8 cellular contexts compared by ENCODE assay signal in genomic region chr7:25862254-25862992, GRCh38.
DNase-seq lines count a peak whose midpoint lies in the region; ATAC-seq and FAIRE-seq lines count a peak whose summit lies in the region.

No MANE protein-coding gene starts in this region.

- peaks cover 35 to 64% of the 10 kb centered on the region in 2 experiments for H3K9me3 ChIP-seq in CD4-positive, CD25-positive, alpha-beta regulatory T cell (ENCODE audit: control insufficient read depth in 2 of 2, low read length in 2 of 2)

- no peaks in the 10 kb centered on the region for H3K36me3 Mint-ChIP-seq in CD4-positive, CD25-positive, alpha-beta regulatory T cell
- H3K36me3 Mint-ChIP-seq in memory B cell, result peaks cover 1% of the 10 kb centered on the region

- H3K36me3 ChIP-seq in CD4-positive, CD25-positive, alpha-beta regulatory T cell (ENCODE audit: control insufficient read depth, insufficient read depth, low read length), result no peaks in the 10 kb centered on the region

- H3K27ac Mint-ChIP-seq in CD4-positive, CD25-positive, alpha-beta regulatory T cell, result peak overlapping the region in 2 of 3 donors; percentile 40 to 88
- peak overlapping the region; percentile 81 for H3K27ac Mint-ChIP-seq in memory B cell

- peaks cover 85% of the 10 kb centered on the region for H3K27me3 ChIP-seq in CD4-positive, CD25-positive, alpha-beta regulatory T cell (ENCODE audit: control insufficient read depth, insufficient read depth, low read length)

- DNase-seq in CD4-positive, CD25-positive, alpha-beta regulatory T cell, result peak; percentile 64 to 97 (median 75)
- peak; percentile 100 for DNase-seq in NCI-H446 treated with DMSO at 0.1 percent for 48 hours (lab: John Stamatoyannopoulos, UW)
- peak; percentile 26 for DNase-seq in activated CD4-positive, alpha-beta T cell treated with anti-CD3 and anti-CD28 coated beads for 1 hour
- DNase-seq in memory B cell (ENCODE audit: low spot score in 2 of 2), result no peak
- DNase-seq in stimulated activated CD8-positive, alpha-beta memory T cell treated with anti-CD3 and anti-CD28 coated beads, Interleukin-4, amount 100 ng/mL, for 24 hours (ENCODE audit: low read depth), result peak; percentile 79

- H3K4me3 ChIP-seq in CD4-positive, CD25-positive, alpha-beta regulatory T cell (ENCODE audit: low read depth, low read length), result peak overlapping the region; percentile 54

- peak overlapping the region; percentile 54 to 92 (median 77) for H3K4me3 Mint-ChIP-seq in CD4-positive, CD25-positive, alpha-beta regulatory T cell
- peak overlapping the region; percentile 65 for H3K4me3 Mint-ChIP-seq in memory B cell

- FAIRE-seq in colon (lab: Jason Lieb, UNC), result peak; percentile 98

- peaks cover 19% of the 10 kb centered on the region for H3K27me3 Mint-ChIP-seq in CD4-positive, CD25-positive, alpha-beta regulatory T cell
- H3K27me3 Mint-ChIP-seq in memory B cell, result peaks cover 19% of the 10 kb centered on the region

- peaks cover 12% of the 10 kb centered on the region for H3K4me1 ChIP-seq in CD4-positive, CD25-positive, alpha-beta regulatory T cell (ENCODE audit: control insufficient read depth, insufficient read depth, low read length, poor library complexity, severe bottlenecking)

- peaks cover 0 to 34% (median 8%) of the 10 kb centered on the region in 7 donors for H3K9me3 Mint-ChIP-seq in CD4-positive, CD25-positive, alpha-beta regulatory T cell
- H3K9me3 Mint-ChIP-seq in memory B cell, result peaks cover 2% of the 10 kb centered on the region

- no peak overlapping the region for H3K27ac ChIP-seq in CD4-positive, CD25-positive, alpha-beta regulatory T cell (ENCODE audit: insufficient read depth, low read length, poor library complexity, severe bottlenecking)

- peaks cover 0 to 25% (median 21%) of the 10 kb centered on the region in 4 donors for H3K4me1 Mint-ChIP-seq in CD4-positive, CD25-positive, alpha-beta regulatory T cell
- no peaks in the 10 kb centered on the region for H3K4me1 Mint-ChIP-seq in memory B cell

- peak; percentile 76 to 78 for ATAC-seq in CD4-positive, CD25-positive, alpha-beta regulatory T cell (ENCODE audit: low read depth in 2 of 2)
- ATAC-seq in GM19397 (IDR thresholded peaks at IDR 0.05; ENCODE audit: unreplicated experiment) (peak; percentile 91), HG03457 (IDR thresholded peaks at IDR 0.05; ENCODE audit: unreplicated experiment) (peak; percentile 87), memory B cell (ENCODE audit: low read depth) (peak; percentile 78)

Comparison
In these comparisons a context has a peak if more than half of its experiments do, and no peak if none do; other contexts are left out.
1. DNase-seq: peak in CD4-positive, CD25-positive, alpha-beta regulatory T cell (3 of 3), NCI-H446 treated with DMSO at 0.1 percent for 48 hours (single experiment), activated CD4-positive, alpha-beta T cell treated with anti-CD3 and anti-CD28 coated beads for 1 hour (single experiment) and stimulated activated CD8-positive, alpha-beta memory T cell treated with anti-CD3 and anti-CD28 coated beads, Interleukin-4, amount 100 ng/mL, for 24 hours (single experiment); none in memory B cell (0 of 2).
2. Peak in every context shown above with its lines, with median percentiles within 50 percentile points of each other: ATAC-seq.